16 cellular contexts compared by ENCODE assay signal in genomic region chr11:126468102-126468521, GRCh38.
DNase-seq lines count a peak whose midpoint lies in the region; ATAC-seq, FAIRE-seq and TF ChIP-seq lines count a peak whose summit lies in the region.
"Had no signal": no experiment of that assay in that cellular context is flagged by ENCODE, and none has a peak within 500 bp of the region (broad histone marks: within the 10 kb centered on the region; RNA-seq: fewer than 3 reads in every experiment).

No MANE protein-coding gene starts in this region.

- peaks cover 0 to 18% (median 0%) of the 10 kb centered on the region in 4 donors for H3K4me1 ChIP-seq in liver (ENCODE audit: control insufficient read depth in 4 of 4, insufficient read depth in 4 of 4, low read length in 3 of 4)
- H3K4me1 ChIP-seq in HepG2 (ENCODE audit: insufficient read depth, low read length): no peaks in the 10 kb centered on the region
- peaks cover 25% of the 10 kb centered on the region for H3K4me1 ChIP-seq in upper lobe of right lung
- H3K4me1 ChIP-seq: psoas muscle had no signal

- POLR2A ChIA-PET in HepG2 (lab: Yijun Ruan, JAX): no interaction called here

- BruUV-seq in HepG2 (replicated peaks; lab: Mats Ljungman, UMichigan): no TSS peak

- no peaks in the 10 kb centered on the region for H3K9me3 ChIP-seq in liver (ENCODE audit: control insufficient read depth in 4 of 4, low read length in 3 of 4)
- no peaks in the 10 kb centered on the region for H3K9me3 ChIP-seq in HepG2 (ENCODE audit: low read length)
- H3K9me3 ChIP-seq in upper lobe of right lung: no peaks in the 10 kb centered on the region
- H3K9me3 ChIP-seq: psoas muscle had no signal

- TF ChIP-seq EP300 in HepG2 (IDR thresholded peaks at IDR 0.05; ENCODE audit: low read depth in 2 of 2, low read length in 2 of 2): no peak
- TF ChIP-seq EP300 in HepG2 (CRISPR knock-in tag; IDR thresholded peaks at IDR 0.05; ENCODE audit: borderline replicate concordance): no peak

- CTCF ChIA-PET in HepG2 (lab: Yijun Ruan, JAX; ENCODE audit: low intra/inter-chr PET ratio, low total read pairs): no interaction called here

- TF ChIP-seq CTCF in liver (IDR thresholded peaks at IDR 0.05; ENCODE audit: low read depth, low read length, missing input control): no peak
- TF ChIP-seq CTCF in HepG2 (CRISPR knock-in tag; IDR thresholded peaks at IDR 0.05): no peak
- no peak for TF ChIP-seq CTCF in upper lobe of right lung (IDR thresholded peaks at IDR 0.05)

- FAIRE-seq in HepG2 (lab: Jason Lieb, UNC): no peak

- ATAC-seq in HepG2 (no peak), upper lobe of right lung (peak; percentile 70), GM18519 (IDR thresholded peaks at IDR 0.05; ENCODE audit: low FRiP score, unreplicated experiment) (no peak)
- ATAC-seq: psoas muscle had no signal

- no peak overlapping the region for H3K4me2 ChIP-seq in HepG2 (ENCODE audit: low read depth, low read length)

- intact Hi-C loops in HepG2 (cut with micrococcal nuclease; ENCODE audit: unreplicated experiment) (no loop called here), upper lobe of right lung (cut with DNase I) (no loop called here)

- 72% methylated on average over 7 of the region's 7 CpGs for WGBS in liver
- WGBS in HepG2 (ENCODE audit: low lambda C conversion rate): 29% methylated on average over 2 of the region's 7 CpGs

- no peak for DNase-seq in HepG2 (ENCODE audit: low spot score)
- DNase-seq in UCSD-AML1 (lab: John Stamatoyannopoulos, UW; ENCODE audit: unreplicated experiment): peak; percentile 87
- no peak for DNase-seq in upper lobe of right lung
- no peak for DNase-seq in T-helper 9 cell
- DNase-seq in epidermal melanocyte (ENCODE audit: insufficient read length, low spot score): no peak
- DNase-seq: ACHN; activated naive CD8-positive, alpha-beta T cell treated with anti-CD3 and anti-CD28 coated beads for 36 hours; activated T-cell treated with anti-CD3 and anti-CD28 coated beads for 4 hours; central memory CD4-positive, alpha-beta T cell; H9; psoas muscle; SHP77 treated with DMSO at 0.1 percent for 48 hours; stimulated activated CD4-positive, alpha-beta T cell treated with anti-CD3 and anti-CD28 coated beads, Interleukin-15, amount 100 ng/mL, for 24 hours had no signal

- H2AFZ ChIP-seq in HepG2 (ENCODE audit: low read length): no peak overlapping the region

- H4K20me1 ChIP-seq in HepG2 (ENCODE audit: insufficient read depth, low read length): no peaks in the 10 kb centered on the region

- in situ Hi-C loops in HepG2 (cut with HindIII; ENCODE audit: extremely low pct_ligation_motif_present, low pct_unique_long_range_greater_than_20kb): no loop called here

- H3K9ac ChIP-seq in liver (ENCODE audit: low read depth in 1 of 2, low read length in 2 of 2) (no peak overlapping the region), HepG2 (ENCODE audit: insufficient read depth, low read depth, low read length) (no peak overlapping the region)

- H3K79me2 ChIP-seq in HepG2 (ENCODE audit: insufficient read depth, low read length): no peaks in the 10 kb centered on the region

- no peak for TF ChIP-seq RAD21 in liver (IDR thresholded peaks at IDR 0.05)
- no peak for TF ChIP-seq RAD21 in HepG2 (CRISPR knock-in tag; IDR thresholded peaks at IDR 0.05)

- no peak for TF ChIP-seq POLR2A in HepG2 (IDR thresholded peaks at IDR 0.05; ENCODE audit: insufficient read depth in 1 of 2, low read depth in 2 of 2, low read length in 2 of 2)

- H3K4me3 ChIP-seq in liver (ENCODE audit: low read depth in 1 of 3, low read length in 3 of 3): no peak overlapping the region
- H3K4me3 ChIP-seq in HepG2 (replicated peaks in 1 of 3; ENCODE audit: insufficient read depth in 1 of 3, low read depth in 2 of 3, low read length in 3 of 3): no peak overlapping the region
- no peak overlapping the region for H3K4me3 ChIP-seq in upper lobe of right lung
- H3K4me3 ChIP-seq: psoas muscle had no signal

- H3K27ac ChIP-seq in liver (ENCODE audit: low read depth in 1 of 2, low read length in 2 of 2) (no peak overlapping the region), HepG2 (ENCODE audit: extremely low read length, insufficient read depth, low read length) (no peak overlapping the region), layer of hippocampus (ENCODE audit: low read depth, low read length) (peak overlapping the region; percentile 0), upper lobe of right lung (peak overlapping the region; percentile 36)
- H3K27ac ChIP-seq: psoas muscle had no signal

- no peaks in the 10 kb centered on the region for H3K27me3 ChIP-seq in liver (ENCODE audit: control insufficient read depth in 4 of 4, insufficient read depth in 4 of 4, low read length in 3 of 4)
- peaks cover 5 to 46% of the 10 kb centered on the region in 2 experiments; a peak in 3 of 5 replicates for H3K27me3 ChIP-seq in HepG2 (ENCODE audit: control insufficient read depth in 1 of 2, insufficient read depth in 2 of 2, low read length in 2 of 2)
- no peaks in the 10 kb centered on the region for H3K27me3 ChIP-seq in layer of hippocampus (ENCODE audit: control insufficient read depth, insufficient read depth, low read length)
- no peaks in the 10 kb centered on the region for H3K27me3 ChIP-seq in upper lobe of right lung

- no peaks in the 10 kb centered on the region for H3K36me3 ChIP-seq in liver (ENCODE audit: control insufficient read depth in 4 of 4, insufficient read depth in 3 of 4, low read depth in 1 of 4, low read length in 3 of 4)
- no peaks in the 10 kb centered on the region for H3K36me3 ChIP-seq in HepG2 (replicated peaks in 1 of 2; ENCODE audit: control insufficient read depth in 1 of 2, insufficient read depth in 2 of 2, low read length in 2 of 2)
- no peaks in the 10 kb centered on the region for H3K36me3 ChIP-seq in upper lobe of right lung

TF ChIP-seq in liver, 16 proteins besides CTCF, POLR2A, EP300 and RAD21:
- TF ChIP-seq SP1 (IDR thresholded peaks at IDR 0.05) (peak; percentile 12), ATF3 (IDR thresholded peaks at IDR 0.05) (no peak)

TF ChIP-seq in HepG2, 621 proteins besides CTCF, POLR2A, EP300 and RAD21 (continues in another document):
- TF ChIP-seq KDM2A (CRISPR knock-in tag; IDR thresholded peaks at IDR 0.05; ENCODE audit: borderline replicate concordance, low read depth) (no peak), PTBP1 (IDR thresholded peaks at IDR 0.05; ENCODE audit: low read depth, low read length, poor library complexity, severe bottlenecking) (no peak), SNAPC5 (CRISPR knock-in tag; IDR thresholded peaks at IDR 0.05; ENCODE audit: borderline replicate concordance) (no peak), HNRNPLL (IDR thresholded peaks at IDR 0.05; ENCODE audit: low read depth, low read length, poor library complexity, severe bottlenecking) (no peak), GFI1 (CRISPR knock-in tag; IDR thresholded peaks at IDR 0.05; ENCODE audit: borderline replicate concordance) (no peak), MTF2 (CRISPR knock-in tag; IDR thresholded peaks at IDR 0.05; ENCODE audit: borderline replicate concordance) (no peak), ZNF331 (CRISPR knock-in tag; IDR thresholded peaks at IDR 0.05) (no peak), SMC3 (IDR thresholded peaks at IDR 0.05; ENCODE audit: low read length) (no peak), ZNF891 (CRISPR knock-in tag; IDR thresholded peaks at IDR 0.05) (no peak), ZFP82 (CRISPR knock-in tag; IDR thresholded peaks at IDR 0.05; ENCODE audit: borderline replicate concordance) (no peak), RXRA (CRISPR knock-in tag; IDR thresholded peaks at IDR 0.05) (no peak)
- TF ChIP-seq, protein P1, sequence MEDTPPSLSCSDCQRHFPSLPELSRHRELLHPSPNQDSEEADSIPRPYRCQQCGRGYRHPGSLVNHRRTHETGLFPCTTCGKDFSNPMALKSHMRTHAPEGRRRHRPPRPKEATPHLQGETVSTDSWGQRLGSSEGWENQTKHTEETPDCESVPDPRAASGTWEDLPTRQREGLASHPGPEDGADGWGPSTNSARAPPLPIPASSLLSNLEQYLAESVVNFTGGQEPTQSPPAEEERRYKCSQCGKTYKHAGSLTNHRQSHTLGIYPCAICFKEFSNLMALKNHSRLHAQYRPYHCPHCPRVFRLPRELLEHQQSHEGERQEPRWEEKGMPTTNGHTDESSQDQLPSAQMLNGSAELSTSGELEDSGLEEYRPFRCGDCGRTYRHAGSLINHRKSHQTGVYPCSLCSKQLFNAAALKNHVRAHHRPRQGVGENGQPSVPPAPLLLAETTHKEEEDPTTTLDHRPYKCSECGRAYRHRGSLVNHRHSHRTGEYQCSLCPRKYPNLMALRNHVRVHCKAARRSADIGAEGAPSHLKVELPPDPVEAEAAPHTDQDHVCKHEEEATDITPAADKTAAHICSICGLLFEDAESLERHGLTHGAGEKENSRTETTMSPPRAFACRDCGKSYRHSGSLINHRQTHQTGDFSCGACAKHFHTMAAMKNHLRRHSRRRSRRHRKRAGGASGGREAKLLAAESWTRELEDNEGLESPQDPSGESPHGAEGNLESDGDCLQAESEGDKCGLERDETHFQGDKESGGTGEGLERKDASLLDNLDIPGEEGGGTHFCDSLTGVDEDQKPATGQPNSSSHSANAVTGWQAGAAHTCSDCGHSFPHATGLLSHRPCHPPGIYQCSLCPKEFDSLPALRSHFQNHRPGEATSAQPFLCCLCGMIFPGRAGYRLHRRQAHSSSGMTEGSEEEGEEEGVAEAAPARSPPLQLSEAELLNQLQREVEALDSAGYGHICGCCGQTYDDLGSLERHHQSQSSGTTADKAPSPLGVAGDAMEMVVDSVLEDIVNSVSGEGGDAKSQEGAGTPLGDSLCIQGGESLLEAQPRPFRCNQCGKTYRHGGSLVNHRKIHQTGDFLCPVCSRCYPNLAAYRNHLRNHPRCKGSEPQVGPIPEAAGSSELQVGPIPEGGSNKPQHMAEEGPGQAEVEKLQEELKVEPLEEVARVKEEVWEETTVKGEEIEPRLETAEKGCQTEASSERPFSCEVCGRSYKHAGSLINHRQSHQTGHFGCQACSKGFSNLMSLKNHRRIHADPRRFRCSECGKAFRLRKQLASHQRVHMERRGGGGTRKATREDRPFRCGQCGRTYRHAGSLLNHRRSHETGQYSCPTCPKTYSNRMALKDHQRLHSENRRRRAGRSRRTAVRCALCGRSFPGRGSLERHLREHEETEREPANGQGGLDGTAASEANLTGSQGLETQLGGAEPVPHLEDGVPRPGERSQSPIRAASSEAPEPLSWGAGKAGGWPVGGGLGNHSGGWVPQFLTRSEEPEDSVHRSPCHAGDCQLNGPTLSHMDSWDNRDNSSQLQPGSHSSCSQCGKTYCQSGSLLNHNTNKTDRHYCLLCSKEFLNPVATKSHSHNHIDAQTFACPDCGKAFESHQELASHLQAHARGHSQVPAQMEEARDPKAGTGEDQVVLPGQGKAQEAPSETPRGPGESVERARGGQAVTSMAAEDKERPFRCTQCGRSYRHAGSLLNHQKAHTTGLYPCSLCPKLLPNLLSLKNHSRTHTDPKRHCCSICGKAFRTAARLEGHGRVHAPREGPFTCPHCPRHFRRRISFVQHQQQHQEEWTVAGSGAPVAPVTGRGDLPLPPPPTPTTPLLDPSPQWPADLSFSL (CRISPR knock-in tag; IDR thresholded peaks at IDR 0.05): no peak

Comparison
In these comparisons a context has a peak if more than half of its experiments do, and no peak if none do; other contexts are left out.
1. H3K27ac ChIP-seq: peak in layer of hippocampus (single experiment) and upper lobe of right lung (single experiment); none in liver (0 of 2) and HepG2 (single experiment).